1 cellular context compared by ENCODE assay signal in genomic region chr10:95444792-95445191, GRCh38.
TF ChIP-seq lines count a peak whose summit lies in the region.

No MANE protein-coding gene starts in this region.

TF ChIP-seq in HCT116, 20 proteins besides CTCF, POLR2A, EP300 and RAD21 (continued from another document):
- no peak for TF ChIP-seq ZBTB33 (IDR thresholded peaks at IDR 0.05; ENCODE audit: extremely low read depth, insufficient replicate concordance, low read length)
- TF ChIP-seq ZFX (IDR thresholded peaks at IDR 0.05): no peak
- no peak for TF ChIP-seq TCF7L2 (IDR thresholded peaks at IDR 0.05; ENCODE audit: borderline replicate concordance, extremely low read depth, insufficient read depth, insufficient read length)
- TF ChIP-seq EZH2phosphoT487 (IDR thresholded peaks at IDR 0.05; ENCODE audit: borderline replicate concordance): no peak
- no peak for TF ChIP-seq SIN3A (IDR thresholded peaks at IDR 0.05; ENCODE audit: low read depth)
- TF ChIP-seq FOSL1 (IDR thresholded peaks at IDR 0.05; ENCODE audit: low read depth): no peak
